Comparison of ENCODE assay signal across 23 cellular contexts in the genomic region with DNA sequence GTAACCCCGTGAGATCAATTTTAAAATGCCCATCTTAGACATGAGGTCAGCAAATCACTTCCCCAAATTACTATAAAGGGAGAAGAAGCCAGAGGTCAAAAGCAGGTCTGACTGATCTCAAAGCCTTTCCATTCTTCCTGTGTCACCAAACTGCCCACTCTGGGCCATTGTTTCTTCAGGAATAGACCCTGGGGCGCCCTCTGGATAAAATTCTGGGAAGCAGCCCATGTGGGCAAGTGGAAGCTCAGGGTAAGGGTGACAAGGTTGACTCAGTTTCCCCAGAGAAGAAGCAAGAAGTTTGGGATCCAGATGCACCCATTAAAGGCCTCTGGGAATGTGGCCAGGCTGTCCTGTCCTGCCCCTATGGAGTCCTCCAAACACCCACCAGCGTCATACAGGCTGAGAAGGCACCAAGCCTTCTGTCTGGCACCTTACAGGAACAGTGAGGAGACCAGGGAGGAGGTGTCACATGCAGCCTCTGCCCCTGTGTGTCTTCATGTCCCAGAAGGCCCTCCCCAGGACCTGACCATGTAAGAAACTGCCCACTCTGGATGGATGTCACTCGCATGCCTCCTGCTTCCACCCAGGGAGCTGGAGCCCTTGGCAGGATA. TPM values are rescaled to one million over a fixed set of nuclear protein-coding genes. Genes with fewer than 3 reads are reported as not detected.
DNase-seq lines count a peak whose midpoint lies in the region; ATAC-seq and TF ChIP-seq lines count a peak whose summit lies in the region.
"Had no signal": no experiment of that assay in that cellular context is flagged by ENCODE, and none has a peak within 500 bp of the region (broad histone marks: within the 10 kb centered on the region; RNA-seq: fewer than 3 reads in every experiment).

No MANE protein-coding gene starts in this region.

- H4K20me1 ChIP-seq in H9 (ENCODE audit: control insufficient read depth, insufficient read depth, insufficient read length) = no peaks in the 10 kb centered on the region
- H4K20me1 ChIP-seq: BLaER1 treated with 17β-estradiol and CSF1 and Interleukin-3, amounts not matched to agents 10 nM and 100 nM had no signal

- ATAC-seq in lower lobe of right lung = no peak
- ATAC-seq: GM12878, Right ventricle myocardium inferior, SK-N-SH treated with all-trans-retinoic acid at 6 μM for 48 hours had no signal

- H3K36me3 ChIP-seq in A673 (ENCODE audit: insufficient read depth, low read length, poor library complexity, severe bottlenecking) (no peaks in the 10 kb centered on the region), lower lobe of right lung (no peaks in the 10 kb centered on the region)
- H3K36me3 ChIP-seq: BLaER1 treated with 17β-estradiol and CSF1 and Interleukin-3, amounts not matched to agents 10 nM and 100 nM; MG63; SJCRH30 had no signal

- H3K27ac ChIP-seq in A673 (ENCODE audit: low read depth, low read length, poor library complexity, severe bottlenecking) (no peak overlapping the region), H9 (ENCODE audit: insufficient read length, low read depth, low read length) (no peak overlapping the region), lower lobe of right lung (no peak overlapping the region)
- H3K27ac ChIP-seq: BLaER1 treated with 17β-estradiol and CSF1 and Interleukin-3, amounts not matched to agents 10 nM and 100 nM; GM23248; PC-9; SJCRH30 had no signal

- CTCF ChIA-PET in A673 (lab: Charles Lee) = no interaction called here

- peaks cover 2% of the 10 kb centered on the region in 2 experiments; a peak in 3 of 5 replicates for H3K9me3 Mint-ChIP-seq in H9
- H3K9me3 Mint-ChIP-seq in osteocyte (ENCODE audit: unreplicated experiment) = no peaks in the 10 kb centered on the region

- H2BK20ac ChIP-seq in H9 (ENCODE audit: low read depth, low read length, poor library complexity, severe bottlenecking) = no peak overlapping the region

- H3K27ac Mint-ChIP-seq in H9 (no peak overlapping the region), osteocyte (ENCODE audit: unreplicated experiment) (no peak overlapping the region)
- H3K27ac Mint-ChIP-seq: CD4-positive, alpha-beta T cell had no signal

- intact Hi-C loops in A673 (cut with micrococcal nuclease; ENCODE audit: unreplicated experiment) = no loop called here
- intact Hi-C loops in lower lobe of right lung (cut with DNase I) = no loop called here

- H3K27me3 Mint-ChIP-seq in H9 (ENCODE audit: low read depth) (peaks cover 8% of the 10 kb centered on the region), osteocyte (ENCODE audit: unreplicated experiment) (peaks cover 38% of the 10 kb centered on the region)

- H2AFZ ChIP-seq in H9 (ENCODE audit: low read length) = no peak overlapping the region
- H2AFZ ChIP-seq: GM23248, PC-9 had no signal

- H3K18ac ChIP-seq in H9 (ENCODE audit: insufficient read length, low read depth, low read length) = no peak overlapping the region

- H3K23me2 ChIP-seq in H9 (ENCODE audit: insufficient read length, low read depth, low read length, poor library complexity, severe bottlenecking) = no peaks in the 10 kb centered on the region

- H2BK12ac ChIP-seq in H9 (ENCODE audit: insufficient read length, low read depth, low read length) = no peak overlapping the region

- no CpG with 5 or more reads among the region's 4 CpGs for WGBS in H9 (ENCODE audit: extremely low coverage, insufficient read length, low lambda C conversion rate)

- DNase-seq in A673 (ENCODE audit: low spot score) (no peak), H9 (no peak), epithelial cell of proximal tubule (ENCODE audit: low read depth) (no peak), osteocyte (ENCODE audit: extremely low spot score, unreplicated experiment) (peak; percentile 66), lower lobe of right lung (no peak), germinal center (ENCODE audit: low spot score) (no peak), hypothalamus (lab: John Stamatoyannopoulos, UW) (no peak)
- DNase-seq: CD4-positive, alpha-beta T cell; COR-L47; EL; GDM1; GM23248; KBM-7; MG63; NCI-H2029; NCI-H446 treated with DMSO at 0.1 percent for 48 hours; NCI-H526; PC-9; SJCRH30 had no signal

- H3K4me3 ChIP-seq in A673 (ENCODE audit: low read depth, low read length, poor library complexity, severe bottlenecking) (no peak overlapping the region), epithelial cell of proximal tubule (ENCODE audit: low read depth, low read length) (no peak overlapping the region), lower lobe of right lung (no peak overlapping the region)
- H3K4me3 ChIP-seq: BLaER1 treated with 17β-estradiol and CSF1 and Interleukin-3, amounts not matched to agents 10 nM and 100 nM; GM12878; GM23248; MG63; PC-9; SJCRH30 had no signal

- H3K79me2 ChIP-seq in H9 (ENCODE audit: insufficient read depth, low read length) = no peaks in the 10 kb centered on the region

- no peaks in the 10 kb centered on the region for H3K4me1 ChIP-seq in A673 (ENCODE audit: insufficient read depth, low read length, poor library complexity, severe bottlenecking)
- H3K4me1 ChIP-seq in H9 (ENCODE audit: insufficient read depth, low read length) = no peaks in the 10 kb centered on the region
- no peaks in the 10 kb centered on the region for H3K4me1 ChIP-seq in lower lobe of right lung
- H3K4me1 ChIP-seq: SJCRH30 had no signal

- H3K4me3 Mint-ChIP-seq in H9 (no peak overlapping the region), osteocyte (ENCODE audit: unreplicated experiment) (no peak overlapping the region)
- H3K4me3 Mint-ChIP-seq: CD4-positive, alpha-beta T cell had no signal

- H4K91ac ChIP-seq in H9 (ENCODE audit: insufficient read length, low read depth, low read length) = no peak overlapping the region

- no peak overlapping the region for H2BK15ac ChIP-seq in H9 (ENCODE audit: low read depth, low read length)

- H2AK5ac ChIP-seq in H9 (ENCODE audit: insufficient read length, low read length) = no peak overlapping the region

- H3K4me2 ChIP-seq in H9 (ENCODE audit: insufficient read depth, insufficient read length, low read length) = no peak overlapping the region
- H3K4me2 ChIP-seq: BLaER1 treated with 17β-estradiol and CSF1 and Interleukin-3, amounts not matched to agents 10 nM and 100 nM; PC-9 had no signal

- no TSS peak for BruUV-seq in A673 (replicated peaks; lab: Mats Ljungman, UMichigan)

- H3K27me3 ChIP-seq in A673 (replicated peaks; ENCODE audit: insufficient read depth, low read depth, low read length, poor library complexity) (peaks cover 2% of the 10 kb centered on the region), H9 (ENCODE audit: insufficient read depth, low read length) (no peaks in the 10 kb centered on the region), lower lobe of right lung (ENCODE audit: low read depth) (no peaks in the 10 kb centered on the region)
- H3K27me3 ChIP-seq: BLaER1 treated with 17β-estradiol and CSF1 and Interleukin-3, amounts not matched to agents 10 nM and 100 nM; MG63; SJCRH30 had no signal

- H2BK120ac ChIP-seq in H9 (ENCODE audit: low read depth, low read length, poor library complexity, severe bottlenecking) = no peak overlapping the region

- H3K9ac ChIP-seq in H9 (ENCODE audit: extremely low read depth, insufficient read length, low read length) = no peak overlapping the region
- H3K9ac ChIP-seq: BLaER1 treated with 17β-estradiol and CSF1 and Interleukin-3, amounts not matched to agents 10 nM and 100 nM; GM23248 had no signal

- H3K36me3 Mint-ChIP-seq in H9 (ENCODE audit: insufficient read depth in 1 of 3, low read depth in 3 of 3) (peaks cover 0 to 2% (median 0%) of the 10 kb centered on the region in 3 experiments; a peak in 2 of 7 replicates), osteocyte (ENCODE audit: unreplicated experiment) (no peaks in the 10 kb centered on the region)

- POLR2A ChIA-PET in A673 (lab: Charles Lee; ENCODE audit: low non-redundant PET) = no interaction called here

- no peak overlapping the region for H4K5ac ChIP-seq in H9 (ENCODE audit: insufficient read length, low read depth, low read length)

- no peak overlapping the region for H2BK5ac ChIP-seq in H9 (ENCODE audit: insufficient read length, low read length)

- H3K4ac ChIP-seq in H9 (ENCODE audit: low read depth, low read length) = no peak overlapping the region

- no peaks in the 10 kb centered on the region for H3K79me1 ChIP-seq in H9 (ENCODE audit: insufficient read depth, low read depth, low read length, poor library complexity, severe bottlenecking)

- no peak overlapping the region for H4K8ac ChIP-seq in H9 (replicated peaks; ENCODE audit: insufficient read length, low read depth, low read length)

- H3K9me3 ChIP-seq in A673 (ENCODE audit: low read depth, low read length, poor library complexity, severe bottlenecking) = no peaks in the 10 kb centered on the region
- no peaks in the 10 kb centered on the region for H3K9me3 ChIP-seq in H9 (ENCODE audit: control insufficient read depth, low read depth, low read length)
- H3K9me3 ChIP-seq in lower lobe of right lung = no peaks in the 10 kb centered on the region
- H3K9me3 ChIP-seq: MG63, SJCRH30 had no signal

- no peak overlapping the region for H3K56ac ChIP-seq in H9 (ENCODE audit: insufficient read length, low read depth, low read length)

- TF ChIP-seq CTCF in A673 (conservative IDR thresholded peaks at IDR 0.05; ENCODE audit: low read depth, low read length) = peak; percentile 39
- peak; percentile 37; the same call in 1 of the 3 replicates for TF ChIP-seq CTCF in H9 (conservative IDR thresholded peaks at IDR 0.05)
- TF ChIP-seq CTCF in epithelial cell of proximal tubule (conservative IDR thresholded peaks at IDR 0.05; ENCODE audit: low read depth, low read length) = peak; percentile 16
- TF ChIP-seq CTCF in osteocyte (IDR thresholded peaks at IDR 0.05) = no peak
- no peak for TF ChIP-seq CTCF in lower lobe of right lung (IDR thresholded peaks at IDR 0.05)

- no peak overlapping the region for H3K23ac ChIP-seq in H9 (ENCODE audit: insufficient read length, low read depth, low read length)

- H3K14ac ChIP-seq in H9 (ENCODE audit: insufficient read depth, low read length) = no peak overlapping the region

- no peak overlapping the region for H3T11ph ChIP-seq in H9 (ENCODE audit: low read length)

- peaks cover 12 to 21% of the 10 kb centered on the region in 2 experiments for H3K4me1 Mint-ChIP-seq in H9
- H3K4me1 Mint-ChIP-seq in osteocyte (ENCODE audit: unreplicated experiment) = no peaks in the 10 kb centered on the region

RNA-seq across cellular contexts. Expression of a gene that starts 50.1 kb away (rescaled TPM):
- total RNA-seq in A673 (2021) (13.2 and 17.0 TPM in 2 replicates), H9 (2021) (0.39 and 0.57 TPM in 2 replicates), epithelial cell of proximal tubule (0.65 and 1.5 TPM in 2 replicates), osteocyte (0.16 and 0.67 TPM in 2 replicates), lower lobe of right lung (4.6 TPM)
- total RNA-seq: CD4-positive, alpha-beta T cell; GM12878; GM23248; PC-9; SJCRH30 had no signal

Comparison
In these comparisons a context has a peak if more than half of its experiments do, and no peak if none do; other contexts are left out.
1. CTCF ChIP-seq: peak in A673 (single experiment), H9 (single experiment) and epithelial cell of proximal tubule (single experiment); none in osteocyte (single experiment) and lower lobe of right lung (single experiment).